Comparison of ENCODE assay signal across 12 cellular contexts in the genomic region with DNA sequence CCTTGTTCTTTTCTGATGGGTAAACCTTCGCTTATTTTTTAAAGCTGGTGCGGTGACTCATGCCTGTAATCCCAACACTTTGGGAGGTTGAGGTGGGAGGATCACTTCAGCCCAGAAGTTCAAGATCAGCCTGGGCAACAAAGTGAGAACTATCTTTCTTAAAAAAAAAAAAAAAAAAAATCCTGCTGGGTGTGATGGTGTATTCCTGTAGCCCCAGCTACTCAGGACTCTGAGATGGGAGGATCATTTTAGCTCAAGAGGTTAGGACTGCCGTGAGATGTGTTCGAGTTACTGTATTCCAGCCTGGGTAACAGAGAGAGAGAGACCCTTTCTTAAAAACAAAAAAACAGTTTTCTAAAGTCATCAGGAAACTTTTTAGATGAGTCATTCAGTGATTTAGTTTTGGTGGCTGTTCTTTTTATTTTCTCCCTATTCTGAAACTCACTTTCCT. TPM values are rescaled to one million over a fixed set of nuclear protein-coding genes. Genes with fewer than 3 reads are reported as not detected.
A peak's percentile ranks its signal among the peaks of the same experiment; 100 is the strongest.
DNase-seq lines count a peak whose midpoint lies in the region; ATAC-seq, FAIRE-seq and TF ChIP-seq lines count a peak whose summit lies in the region.
"Had no signal": no experiment of that assay in that cellular context is flagged by ENCODE, and none has a peak within 500 bp of the region (broad histone marks: within the 10 kb centered on the region; RNA-seq: fewer than 3 reads in every experiment).

No MANE protein-coding gene starts in this region.

- H3K9me3 Mint-ChIP-seq in astrocyte (ENCODE audit: unreplicated experiment): no peaks in the 10 kb centered on the region
- H3K9me3 Mint-ChIP-seq: neural crest cell had no signal

- WGBS in ovary, 3 donors: 27 to 35% (median 32%) methylated on average over 4 of the region's 4 CpGs

- H3K4me1 Mint-ChIP-seq in astrocyte (ENCODE audit: low read depth, unreplicated experiment): peaks cover 20% of the 10 kb centered on the region
- H3K4me1 Mint-ChIP-seq: neural crest cell had no signal

- no peak for TF ChIP-seq CTCF in astrocyte (IDR thresholded peaks at IDR 0.05; ENCODE audit: insufficient read depth, low read depth, low read length)
- TF ChIP-seq CTCF in ovary (IDR thresholded peaks at IDR 0.05): no peak

- no peak for TF ChIP-seq EP300 in ovary (IDR thresholded peaks at IDR 0.05)

- no peak for TF ChIP-seq POLR2A in ovary (IDR thresholded peaks at IDR 0.05)

- DNase-seq in NOMO-1 treated with DMSO at 0.1 percent for 48 hours (lab: John Stamatoyannopoulos, UW; ENCODE audit: unreplicated experiment) (peak; percentile 11), NOMO-1 (lab: John Stamatoyannopoulos, UW; ENCODE audit: unreplicated experiment in 2 of 2) (no peak), MG63 (peak; percentile 6), astrocyte (ENCODE audit: low read depth) (peak; percentile 26), ovary (peak in 2 of 5 donors; percentile 37 to 39), DMS153 (lab: John Stamatoyannopoulos, UW) (no peak), left lobe of liver (ENCODE audit: low spot score) (no peak)
- DNase-seq: gastrocnemius medialis; stimulated activated CD4-positive, alpha-beta T cell treated with anti-CD3 and anti-CD28 coated beads, Interleukin-15, amount 100 ng/mL, for 24 hours had no signal

- H3K9ac ChIP-seq in astrocyte (ENCODE audit: low read length): peak overlapping the region; percentile 13

- H4K20me1 ChIP-seq in astrocyte (ENCODE audit: insufficient read depth, low read length): peaks cover 55% of the 10 kb centered on the region

- H3K4me1 ChIP-seq in astrocyte (ENCODE audit: insufficient read depth, low read length) (peaks cover 6% of the 10 kb centered on the region), ovary (ENCODE audit: insufficient read depth) (peaks cover 2% of the 10 kb centered on the region)

- H3K4me2 ChIP-seq in astrocyte (ENCODE audit: low read length): peak overlapping the region; percentile 32

- no peak overlapping the region for H3K4me3 ChIP-seq in MG63
- H3K4me3 ChIP-seq in astrocyte (ENCODE audit: insufficient read depth, low read depth, low read length): no peak overlapping the region
- no peak overlapping the region for H3K4me3 ChIP-seq in ovary
- H3K4me3 ChIP-seq: gastrocnemius medialis had no signal

- H3K27me3 ChIP-seq in MG63: no peaks in the 10 kb centered on the region
- H3K27me3 ChIP-seq in astrocyte (ENCODE audit: insufficient read depth, low read length): no peaks in the 10 kb centered on the region
- no peaks in the 10 kb centered on the region for H3K27me3 ChIP-seq in ovary
- H3K27me3 ChIP-seq: gastrocnemius medialis had no signal

- no peaks in the 10 kb centered on the region for H3K36me3 ChIP-seq in MG63
- H3K36me3 ChIP-seq in astrocyte (ENCODE audit: insufficient read depth, low read length): no peaks in the 10 kb centered on the region
- no peaks in the 10 kb centered on the region for H3K36me3 ChIP-seq in ovary
- H3K36me3 ChIP-seq: gastrocnemius medialis had no signal

- intact Hi-C loops in ovary (cut with DNase I): no loop called here

- no peaks in the 10 kb centered on the region for H3K27me3 Mint-ChIP-seq in astrocyte (ENCODE audit: low read depth, unreplicated experiment)

- H2AFZ ChIP-seq in astrocyte (ENCODE audit: low read depth, low read length): no peak overlapping the region

- H3K9me3 ChIP-seq in MG63 (no peaks in the 10 kb centered on the region), astrocyte (ENCODE audit: insufficient read depth, low read depth, low read length) (no peaks in the 10 kb centered on the region), ovary (no peaks in the 10 kb centered on the region)
- H3K9me3 ChIP-seq: gastrocnemius medialis had no signal

- ATAC-seq in left lobe of liver: no peak
- no peak for ATAC-seq in HG03565 (IDR thresholded peaks at IDR 0.05; ENCODE audit: unreplicated experiment)
- ATAC-seq: gastrocnemius medialis had no signal

- H3K4me3 Mint-ChIP-seq in astrocyte (ENCODE audit: unreplicated experiment): no peak overlapping the region
- H3K4me3 Mint-ChIP-seq: neural crest cell had no signal

- H3K36me3 Mint-ChIP-seq in astrocyte (ENCODE audit: low read depth, unreplicated experiment): no peaks in the 10 kb centered on the region

- peak overlapping the region; percentile 75 for H3K27ac Mint-ChIP-seq in astrocyte (ENCODE audit: unreplicated experiment)

- no peak for FAIRE-seq in astrocyte (lab: Jason Lieb, UNC)
- FAIRE-seq: A204.1 had no signal

- H3K79me2 ChIP-seq in astrocyte (ENCODE audit: insufficient read depth, low read length): peaks cover 81% of the 10 kb centered on the region

- H3K27ac ChIP-seq in astrocyte (ENCODE audit: low read depth, low read length) (no peak overlapping the region), ovary (peak overlapping the region; percentile 45 to 50)
- H3K27ac ChIP-seq: gastrocnemius medialis had no signal

RNA-seq across cellular contexts. Expression of gene SLMAP, which starts 37.7 kb away (rescaled TPM):
- total RNA-seq in MG63 (2014; rRNA removed; shearing (Covaris generic); ENCODE audit: low replicate concordance): 25.7 and 28.2 TPM in 2 replicates
- total RNA-seq in astrocyte: 68.7 and 71.4 TPM in 2 replicates
- 100 to 1,000 TPM in 1 of 7 donors, 10 to 100 TPM in 6; 45.8 to 113 (median 75.2) TPM for total RNA-seq in ovary
- polyA plus RNA-seq in ovary: 10 to 100 TPM; 26.3 to 56.6 TPM
- total RNA-seq in left lobe of liver: 29.2 TPM

Comparison
In these comparisons a context has a peak if more than half of its experiments do, and no peak if none do; other contexts are left out.
1. DNase-seq: peak in NOMO-1 treated with DMSO at 0.1 percent for 48 hours (single experiment), MG63 (single experiment) and astrocyte (single experiment); none in NOMO-1 (0 of 2), DMS153 (single experiment) and left lobe of liver (single experiment).